In the genomic region with DNA sequence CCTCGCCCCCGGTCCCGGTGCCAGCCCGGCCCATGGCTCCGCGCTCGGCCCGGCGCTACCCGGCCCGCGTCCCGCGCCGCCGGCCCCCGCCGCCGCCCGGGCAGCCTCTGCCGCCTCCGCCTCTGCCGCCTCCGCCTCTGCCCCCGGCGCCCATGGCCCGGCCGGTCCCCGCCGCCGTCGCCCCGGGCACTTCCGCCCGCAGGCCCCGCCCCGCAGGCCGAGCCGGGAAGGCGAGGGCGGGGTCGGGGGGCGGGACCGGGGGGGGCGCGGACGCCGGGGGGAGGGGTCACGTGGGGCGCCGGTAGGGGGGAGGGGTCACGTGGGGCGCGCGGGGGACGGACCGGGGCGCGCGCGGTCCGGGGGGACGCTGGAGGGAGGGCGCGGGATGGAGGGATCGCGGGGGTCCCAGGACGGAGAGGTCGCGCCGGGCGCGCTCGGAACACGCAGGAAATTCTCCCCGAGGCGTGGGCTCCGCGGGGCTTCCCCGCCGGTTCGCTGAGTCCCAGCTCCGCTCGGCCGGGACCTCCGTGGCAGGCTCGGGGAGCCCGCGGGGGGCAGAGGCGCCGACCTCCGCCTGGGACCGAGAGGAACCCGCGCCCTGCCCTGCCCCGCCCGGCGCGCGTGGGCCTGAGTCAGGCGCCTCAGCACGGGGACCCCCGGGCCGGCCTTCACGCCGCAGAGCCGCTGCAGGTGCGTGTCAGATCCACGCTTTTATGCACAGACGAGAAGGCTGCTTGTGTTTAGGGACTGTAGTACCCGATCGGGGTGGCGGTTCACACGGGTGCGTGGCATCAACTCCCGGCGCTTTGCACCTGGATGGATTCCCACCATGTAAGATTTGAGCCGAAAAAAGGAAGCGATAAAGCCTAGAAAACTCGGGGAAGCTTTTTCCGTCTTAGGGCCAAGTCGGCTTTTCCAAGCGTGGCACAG, we compare ENCODE assay signal across 1 cellular context.
TF ChIP-seq lines count a peak whose summit lies in the region.

A gene with protein sequence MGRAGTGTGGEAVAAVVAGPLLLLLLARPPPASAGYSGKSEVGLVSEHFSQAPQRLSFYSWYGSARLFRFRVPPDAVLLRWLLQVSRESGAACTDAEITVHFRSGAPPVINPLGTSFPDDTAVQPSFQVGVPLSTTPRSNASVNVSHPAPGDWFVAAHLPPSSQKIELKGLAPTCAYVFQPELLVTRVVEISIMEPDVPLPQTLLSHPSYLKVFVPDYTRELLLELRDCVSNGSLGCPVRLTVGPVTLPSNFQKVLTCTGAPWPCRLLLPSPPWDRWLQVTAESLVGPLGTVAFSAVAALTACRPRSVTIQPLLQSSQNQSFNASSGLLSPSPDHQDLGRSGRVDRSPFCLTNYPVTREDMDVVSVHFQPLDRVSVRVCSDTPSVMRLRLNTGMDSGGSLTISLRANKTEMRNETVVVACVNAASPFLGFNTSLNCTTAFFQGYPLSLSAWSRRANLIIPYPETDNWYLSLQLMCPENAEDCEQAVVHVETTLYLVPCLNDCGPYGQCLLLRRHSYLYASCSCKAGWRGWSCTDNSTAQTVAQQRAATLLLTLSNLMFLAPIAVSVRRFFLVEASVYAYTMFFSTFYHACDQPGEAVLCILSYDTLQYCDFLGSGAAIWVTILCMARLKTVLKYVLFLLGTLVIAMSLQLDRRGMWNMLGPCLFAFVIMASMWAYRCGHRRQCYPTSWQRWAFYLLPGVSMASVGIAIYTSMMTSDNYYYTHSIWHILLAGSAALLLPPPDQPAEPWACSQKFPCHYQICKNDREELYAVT (minus strand): TSS at position 191 of the 930 bp plus-strand sequence. CDS start 157 bp downstream, at position 34.

TF ChIP-seq in SK-N-SH, 30 proteins besides CTCF, POLR2A, EP300 and RAD21 (continued from another document):
- TF ChIP-seq, protein P1, sequence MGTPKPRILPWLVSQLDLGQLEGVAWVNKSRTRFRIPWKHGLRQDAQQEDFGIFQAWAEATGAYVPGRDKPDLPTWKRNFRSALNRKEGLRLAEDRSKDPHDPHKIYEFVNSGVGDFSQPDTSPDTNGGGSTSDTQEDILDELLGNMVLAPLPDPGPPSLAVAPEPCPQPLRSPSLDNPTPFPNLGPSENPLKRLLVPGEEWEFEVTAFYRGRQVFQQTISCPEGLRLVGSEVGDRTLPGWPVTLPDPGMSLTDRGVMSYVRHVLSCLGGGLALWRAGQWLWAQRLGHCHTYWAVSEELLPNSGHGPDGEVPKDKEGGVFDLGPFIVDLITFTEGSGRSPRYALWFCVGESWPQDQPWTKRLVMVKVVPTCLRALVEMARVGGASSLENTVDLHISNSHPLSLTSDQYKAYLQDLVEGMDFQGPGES (IDR thresholded peaks at IDR 0.05; ENCODE audit: low read depth, low read length) = no peak
- TF ChIP-seq ELF1 (IDR thresholded peaks at IDR 0.05) = no peak
- TF ChIP-seq, protein P2, sequence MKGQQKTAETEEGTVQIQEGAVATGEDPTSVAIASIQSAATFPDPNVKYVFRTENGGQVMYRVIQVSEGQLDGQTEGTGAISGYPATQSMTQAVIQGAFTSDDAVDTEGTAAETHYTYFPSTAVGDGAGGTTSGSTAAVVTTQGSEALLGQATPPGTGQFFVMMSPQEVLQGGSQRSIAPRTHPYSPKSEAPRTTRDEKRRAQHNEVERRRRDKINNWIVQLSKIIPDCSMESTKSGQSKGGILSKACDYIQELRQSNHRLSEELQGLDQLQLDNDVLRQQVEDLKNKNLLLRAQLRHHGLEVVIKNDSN (IDR thresholded peaks at IDR 0.05; ENCODE audit: borderline replicate concordance, low read depth) = peak; percentile 74
- TF ChIP-seq MXI1 (IDR thresholded peaks at IDR 0.05; ENCODE audit: low read depth, low read length) = peak; percentile 34; the same call in 1 of the 2 replicates
TF ChIP-seq in SK-N-SH: peak in this region for 3.
